1 cellular context compared by ENCODE assay signal in the genomic region with DNA sequence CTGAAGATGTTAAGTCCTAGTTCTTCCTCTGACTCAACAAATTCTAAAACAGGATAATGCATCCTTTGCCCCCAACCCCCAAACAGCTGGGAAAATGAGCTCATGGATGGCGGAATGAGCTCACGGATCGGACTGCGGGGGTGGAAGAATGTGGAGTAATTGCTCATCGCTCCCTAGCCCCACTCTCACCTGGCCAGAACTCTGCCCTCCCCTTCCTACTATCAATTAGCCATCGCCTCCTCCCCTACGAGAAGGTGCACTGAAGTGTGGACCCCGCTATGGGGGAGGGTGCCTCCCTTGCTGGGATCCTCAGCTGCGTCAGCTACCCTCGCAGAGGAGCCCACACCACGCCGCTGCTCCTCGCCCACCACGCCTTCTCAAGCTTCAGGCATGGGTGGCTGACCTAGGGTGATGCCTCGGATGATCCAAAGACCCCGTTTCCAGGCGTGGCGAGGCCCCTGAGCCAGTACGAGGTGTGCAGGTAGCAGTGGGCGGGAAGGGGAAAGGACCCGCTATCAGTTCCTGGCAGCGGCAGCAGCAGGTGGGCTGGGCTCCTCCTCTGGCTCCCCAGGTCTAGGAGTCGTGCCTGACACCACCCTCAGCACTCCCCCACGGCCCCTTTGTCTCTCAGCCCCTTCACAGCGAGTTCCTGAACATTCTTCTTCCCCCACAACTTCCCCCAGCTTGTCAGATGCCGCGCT.
TF ChIP-seq lines count a peak whose summit lies in the region.

No MANE protein-coding gene starts in this region.

TF ChIP-seq in IMR-90, 13 proteins besides CTCF, POLR2A, EP300 and RAD21 (continued from another document):
- no peak for TF ChIP-seq MXI1 (IDR thresholded peaks at IDR 0.05; ENCODE audit: borderline replicate concordance, low read depth, low read length)
- no peak for TF ChIP-seq CHD1 (IDR thresholded peaks at IDR 0.05; ENCODE audit: low read depth, low read length)
- peak; percentile 61 for TF ChIP-seq MAFK (IDR thresholded peaks at IDR 0.05; ENCODE audit: low read depth, low read length)
- no peak for TF ChIP-seq SMC3 (IDR thresholded peaks at IDR 0.05; ENCODE audit: low read depth, low read length)
- peak; percentile 56; the same call in 1 of the 2 replicates for TF ChIP-seq NFE2L2 (IDR thresholded peaks at IDR 0.05; ENCODE audit: low read depth, low read length)
- TF ChIP-seq, protein P1, sequence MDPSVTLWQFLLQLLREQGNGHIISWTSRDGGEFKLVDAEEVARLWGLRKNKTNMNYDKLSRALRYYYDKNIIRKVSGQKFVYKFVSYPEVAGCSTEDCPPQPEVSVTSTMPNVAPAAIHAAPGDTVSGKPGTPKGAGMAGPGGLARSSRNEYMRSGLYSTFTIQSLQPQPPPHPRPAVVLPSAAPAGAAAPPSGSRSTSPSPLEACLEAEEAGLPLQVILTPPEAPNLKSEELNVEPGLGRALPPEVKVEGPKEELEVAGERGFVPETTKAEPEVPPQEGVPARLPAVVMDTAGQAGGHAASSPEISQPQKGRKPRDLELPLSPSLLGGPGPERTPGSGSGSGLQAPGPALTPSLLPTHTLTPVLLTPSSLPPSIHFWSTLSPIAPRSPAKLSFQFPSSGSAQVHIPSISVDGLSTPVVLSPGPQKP (IDR thresholded peaks at IDR 0.05; ENCODE audit: borderline replicate concordance, low read depth, low read length), result no peak
- peak; percentile 68 for TF ChIP-seq CEBPB (IDR thresholded peaks at IDR 0.05; ENCODE audit: low read depth, low read length)
- peak; percentile 68 for TF ChIP-seq FOS (IDR thresholded peaks at IDR 0.05; ENCODE audit: low read depth, low read length)
- no peak for TF ChIP-seq RFX5 (IDR thresholded peaks at IDR 0.05; ENCODE audit: low read depth, low read length)
- 0 out of 2 replicates have a peak, but pooled peaks have one; percentile 30 for TF ChIP-seq BHLHE40 (IDR thresholded peaks at IDR 0.05; ENCODE audit: low read depth, low read length)
- TF ChIP-seq RCOR1 (IDR thresholded peaks at IDR 0.05; ENCODE audit: insufficient replicate concordance, low read length), result peak; percentile 86
TF ChIP-seq in IMR-90: peak in this region for 7.
